20 cellular contexts compared by ENCODE assay signal in the genomic region with DNA sequence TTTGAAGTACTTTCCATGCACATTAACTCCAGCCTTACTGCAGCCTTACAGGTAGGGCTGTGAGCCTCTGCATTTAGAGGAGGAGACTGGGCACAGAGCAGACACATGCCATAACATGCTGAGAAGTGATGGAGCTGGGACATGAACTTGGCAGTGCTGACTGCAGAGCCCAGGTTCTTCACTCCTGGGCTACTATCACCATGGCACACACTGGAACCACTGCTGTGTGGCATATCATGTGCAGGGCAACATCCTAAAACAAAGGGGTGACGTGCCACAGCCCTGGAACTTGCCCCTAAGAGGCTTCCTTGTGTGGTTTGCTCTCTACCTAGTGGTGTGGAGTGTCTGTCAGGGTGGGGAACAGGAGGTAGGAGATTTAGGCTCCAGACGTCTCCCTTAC. TPM values are rescaled to one million over a fixed set of nuclear protein-coding genes. Genes with fewer than 3 reads are reported as not detected.
DNase-seq lines count a peak whose midpoint lies in the region; ATAC-seq, FAIRE-seq and TF ChIP-seq lines count a peak whose summit lies in the region.
"Had no signal": no experiment of that assay in that cellular context is flagged by ENCODE, and none has a peak within 500 bp of the region (broad histone marks: within the 10 kb centered on the region; RNA-seq: fewer than 3 reads in every experiment).

No MANE protein-coding gene starts in this region.

- no peaks in the 10 kb centered on the region for H3K9me3 ChIP-seq in SJSA1 (replicated peaks)
- H3K9me3 ChIP-seq in esophagus (ENCODE audit: control insufficient read depth in 2 of 2, insufficient read depth in 1 of 2, low read depth in 1 of 2, low read length in 1 of 2) = no peaks in the 10 kb centered on the region
- H3K9me3 ChIP-seq in keratinocyte (ENCODE audit: control insufficient read depth, low read depth, low read length) = no peaks in the 10 kb centered on the region
- no peaks in the 10 kb centered on the region for H3K9me3 ChIP-seq in smooth muscle cell (replicated peaks; ENCODE audit: low read depth)
- no peaks in the 10 kb centered on the region for H3K9me3 ChIP-seq in HAP-1

- H2AFZ ChIP-seq in keratinocyte (ENCODE audit: control insufficient read depth, low read length) (no peak overlapping the region), smooth muscle cell (ENCODE audit: low read depth) (no peak overlapping the region)

- H3K9me1 ChIP-seq in keratinocyte (ENCODE audit: control insufficient read depth, extremely low read depth, insufficient read depth, low read length) = no peaks in the 10 kb centered on the region

- peak overlapping the region; percentile 6 for H3K9ac ChIP-seq in keratinocyte (ENCODE audit: control insufficient read depth, extremely low read depth, insufficient read depth, low read length)
- no peak overlapping the region for H3K9ac ChIP-seq in smooth muscle cell (ENCODE audit: low read depth)

- WGBS in esophagus, 2 donors = 52 to 65% methylated on average over 2 of the region's 2 CpGs
- WGBS in smooth muscle cell (ENCODE audit: low lambda C conversion rate) = 94% methylated on average over 2 of the region's 2 CpGs

- in situ Hi-C loops in HAP-1 (cut with MboI; ENCODE audit: low sequenced_read_pairs) = no loop called here

- H4K20me1 ChIP-seq in keratinocyte (ENCODE audit: control insufficient read depth, extremely low read depth, insufficient read depth, low read length) (no peaks in the 10 kb centered on the region), smooth muscle cell (ENCODE audit: low read depth) (peaks cover 27% of the 10 kb centered on the region)

- H3K4me1 ChIP-seq in SJSA1 (replicated peaks) (peaks cover 86% of the 10 kb centered on the region), esophagus (ENCODE audit: control insufficient read depth in 2 of 2, insufficient read depth in 2 of 2, low read length in 1 of 2) (peaks cover 0 to 19% of the 10 kb centered on the region in 2 donors), keratinocyte (ENCODE audit: control insufficient read depth, extremely low read depth, insufficient read depth, low read length) (peaks cover 58% of the 10 kb centered on the region), smooth muscle cell (ENCODE audit: low read depth) (peaks cover 19% of the 10 kb centered on the region), HAP-1 (no peaks in the 10 kb centered on the region)

- H3K4me3 ChIP-seq in SJSA1 (no peak overlapping the region), esophagus (ENCODE audit: low read depth in 1 of 2, low read length in 2 of 2) (no peak overlapping the region), keratinocyte (ENCODE audit: control insufficient read depth in 2 of 3, extremely low read depth in 1 of 3, insufficient read depth in 2 of 3, low read depth in 1 of 3, low read length in 3 of 3) (peak overlapping the region in 1 of 3 experiments; percentile 22), smooth muscle cell (no peak overlapping the region), HAP-1 (no peak overlapping the region)
- H3K4me3 ChIP-seq: GM12878 had no signal

- DNase-seq in SJSA1 (ENCODE audit: low read depth in 1 of 2, low spot score in 2 of 2) (no peak), keratinocyte (ENCODE audit: low read depth, low spot score) (no peak), smooth muscle cell (lab: John Stamatoyannopoulos, UW; ENCODE audit: unreplicated experiment) (no peak), HAP-1 (ENCODE audit: low spot score in 2 of 2) (no peak), glomerular visceral epithelial cell (ENCODE audit: extremely low spot score) (no peak)
- DNase-seq: activated CD4-positive, alpha-beta T cell treated with anti-CD3 and anti-CD28 coated beads for 36 hours; cortex of kidney; DMS53; foreskin fibroblast; GF-D8; kidney; NCI-H1417 treated with DMSO at 0.1 percent for 48 hours; NCI-H526; stimulated activated CD4-positive, alpha-beta T cell treated with anti-CD3 and anti-CD28 coated beads, Interleukin-4, amount 100 ng/mL, for 4 hours; stimulated activated naive CD8-positive, alpha-beta T cell treated with anti-CD3 and anti-CD28 coated beads, Interleukin-15, amount 100 ng/mL, for 72 hours had no signal

- H3K79me2 ChIP-seq in keratinocyte (ENCODE audit: control insufficient read depth, insufficient read depth, low read length) = peaks cover 52% of the 10 kb centered on the region
- H3K79me2 ChIP-seq in smooth muscle cell (ENCODE audit: low read depth) = no peaks in the 10 kb centered on the region

- no peaks in the 10 kb centered on the region for H3K27me3 ChIP-seq in SJSA1 (replicated peaks)
- no peaks in the 10 kb centered on the region for H3K27me3 ChIP-seq in esophagus (ENCODE audit: control insufficient read depth in 1 of 2, insufficient read depth in 2 of 2, low read length in 2 of 2)
- no peaks in the 10 kb centered on the region for H3K27me3 ChIP-seq in keratinocyte (ENCODE audit: control insufficient read depth, extremely low read depth, insufficient read depth, low read length)
- no peaks in the 10 kb centered on the region for H3K27me3 ChIP-seq in smooth muscle cell (ENCODE audit: low read depth)
- no peaks in the 10 kb centered on the region for H3K27me3 ChIP-seq in HAP-1 (ENCODE audit: low read depth)

- H3K4me2 ChIP-seq in keratinocyte (ENCODE audit: control insufficient read depth, extremely low read depth, insufficient read depth, low read depth, low read length) (peak overlapping the region; percentile 67), smooth muscle cell (peak overlapping the region; percentile 19)

- H3F3A ChIP-seq in smooth muscle cell (ENCODE audit: low read depth) = peaks cover 9% of the 10 kb centered on the region

- no peak for TF ChIP-seq CTCF in keratinocyte (optimal IDR thresholded peaks at IDR 0.05 in 1 of 3, IDR thresholded peaks at IDR 0.05 in 1 of 3, conservative IDR thresholded peaks at IDR 0.05 in 1 of 3; ENCODE audit: extremely low read depth in 1 of 3, insufficient read depth in 2 of 3, low read length in 3 of 3)
- no peak for TF ChIP-seq CTCF in smooth muscle cell (IDR thresholded peaks at IDR 0.05; ENCODE audit: borderline replicate concordance, insufficient read depth, poor library complexity, severe bottlenecking)

- dilution Hi-C loops in keratinocyte (cut with MboI; ENCODE audit: extremely low pct_ligation_motif_present, low sequenced_read_pairs) = no loop called here

- FAIRE-seq in keratinocyte (lab: Jason Lieb, UNC) = peak; percentile 100
- FAIRE-seq: GM12878, kidney, TTC549 had no signal

- H3K36me3 ChIP-seq in SJSA1 (peaks cover 40% of the 10 kb centered on the region), esophagus (ENCODE audit: control insufficient read depth in 2 of 2, insufficient read depth in 2 of 2, low read length in 1 of 2) (peaks cover 4 to 7% of the 10 kb centered on the region in 2 donors), keratinocyte (ENCODE audit: control insufficient read depth in 2 of 2, extremely low read depth in 1 of 2, insufficient read depth in 2 of 2, low read length in 2 of 2) (peaks cover 12 to 28% of the 10 kb centered on the region in 2 experiments), smooth muscle cell (ENCODE audit: low read depth) (no peaks in the 10 kb centered on the region), HAP-1 (replicated peaks) (no peaks in the 10 kb centered on the region)

- peak overlapping the region; percentile 53 for H3K27ac ChIP-seq in SJSA1
- peak overlapping the region; percentile 8 to 69 for H3K27ac ChIP-seq in esophagus (ENCODE audit: low read depth in 2 of 2, low read length in 1 of 2)
- H3K27ac ChIP-seq in keratinocyte (ENCODE audit: control insufficient read depth, insufficient read depth, low read length) = peak overlapping the region; percentile 8
- no peak overlapping the region for H3K27ac ChIP-seq in smooth muscle cell (ENCODE audit: low read depth)

- ATAC-seq in HG03097 (IDR thresholded peaks at IDR 0.05; ENCODE audit: low FRiP score, unreplicated experiment) (no peak), GM19351 (IDR thresholded peaks at IDR 0.05; ENCODE audit: unreplicated experiment) (no peak)
- ATAC-seq: activated CD4-positive, alpha-beta T cell treated with anti-CD3 and anti-CD28 coated beads for 36 hours; GM12878; stimulated activated naive CD8-positive, alpha-beta T cell treated with anti-CD3 and anti-CD28 coated beads, Interleukin-15, amount 100 ng/mL, for 72 hours had no signal

RNA-seq across cellular contexts. Expression of gene EHD4, which starts 25.4 kb away (rescaled TPM):
- total RNA-seq in SJSA1 (2014; rRNA removed; shearing (Covaris generic)) = 22.7 and 26.8 TPM in 2 replicates
- polyA plus RNA-seq in esophagus = 10 to 100 TPM; 12.7 to 13.4 TPM
- polyA plus RNA-seq in keratinocyte = 29.5 to 49.7 TPM (median 31.5 TPM) in 3 replicates
- polyA plus RNA-seq in keratinocyte (2011; ENCODE audit: low read depth) = 8.7 TPM
- 28.5 and 34.1 TPM in 2 replicates for polyA plus RNA-seq in keratinocyte (2011; cell fraction: cytosol; rRNA removed)
- polyA plus RNA-seq in keratinocyte (2011; cell fraction: nucleus; rRNA removed) = 27.7 and 35.2 TPM in 2 replicates
- polyA plus RNA-seq in keratinocyte (2012; ENCODE audit: low replicate concordance) = 21.9 and 42.9 TPM in 2 replicates
- 39.6 to 55.1 TPM (median 41.8 TPM) in 3 replicates for polyA minus RNA-seq in keratinocyte
- polyA minus RNA-seq in keratinocyte (2011; cell fraction: cytosol; rRNA and poly(A)+ RNA removed) = 58.7 TPM
- 27.5 and 35.1 TPM in 2 replicates for polyA minus RNA-seq in keratinocyte (2011; cell fraction: nucleus; rRNA and poly(A)+ RNA removed)
- total RNA-seq in smooth muscle cell = 11.5 TPM in 2 replicates
- polyA plus RNA-seq in smooth muscle cell = 15.8 and 19.2 TPM in 2 replicates

RNA-seq across cellular contexts. Expression of gene SPTBN5, which starts 53.1 kb away (rescaled TPM):
- 0.34 and 0.75 TPM in 2 replicates for total RNA-seq in SJSA1 (2014; rRNA removed; shearing (Covaris generic))
- polyA plus RNA-seq in esophagus (1 to 10 TPM; 2.7 to 9.3 TPM), keratinocyte (0.61 to 1.1 TPM (median 0.66 TPM) in 3 replicates), smooth muscle cell (0.08 and 1.1 TPM in 2 replicates)
- polyA plus RNA-seq in keratinocyte (2011; ENCODE audit: low read depth) = 0.46 TPM
- polyA plus RNA-seq in keratinocyte (2011; cell fraction: cytosol; rRNA removed) = 0.14 and 0.22 TPM in 2 replicates
- 3.0 and 3.3 TPM in 2 replicates for polyA plus RNA-seq in keratinocyte (2011; cell fraction: nucleus; rRNA removed)
- 0.64 and 1.9 TPM in 2 replicates for polyA plus RNA-seq in keratinocyte (2012; ENCODE audit: low replicate concordance)
- 0.13 to 1.1 TPM (median 0.36 TPM) in 3 replicates for polyA minus RNA-seq in keratinocyte
- not detected for polyA minus RNA-seq in keratinocyte (2011; cell fraction: cytosol; rRNA and poly(A)+ RNA removed)
- polyA minus RNA-seq in keratinocyte (2011; cell fraction: nucleus; rRNA and poly(A)+ RNA removed) = 0.62 and 1.4 TPM in 2 replicates
- total RNA-seq in smooth muscle cell = 0.04 and 0.13 TPM in 2 replicates
